Comparison of ENCODE assay signal across 1 cellular context in the genomic region with DNA sequence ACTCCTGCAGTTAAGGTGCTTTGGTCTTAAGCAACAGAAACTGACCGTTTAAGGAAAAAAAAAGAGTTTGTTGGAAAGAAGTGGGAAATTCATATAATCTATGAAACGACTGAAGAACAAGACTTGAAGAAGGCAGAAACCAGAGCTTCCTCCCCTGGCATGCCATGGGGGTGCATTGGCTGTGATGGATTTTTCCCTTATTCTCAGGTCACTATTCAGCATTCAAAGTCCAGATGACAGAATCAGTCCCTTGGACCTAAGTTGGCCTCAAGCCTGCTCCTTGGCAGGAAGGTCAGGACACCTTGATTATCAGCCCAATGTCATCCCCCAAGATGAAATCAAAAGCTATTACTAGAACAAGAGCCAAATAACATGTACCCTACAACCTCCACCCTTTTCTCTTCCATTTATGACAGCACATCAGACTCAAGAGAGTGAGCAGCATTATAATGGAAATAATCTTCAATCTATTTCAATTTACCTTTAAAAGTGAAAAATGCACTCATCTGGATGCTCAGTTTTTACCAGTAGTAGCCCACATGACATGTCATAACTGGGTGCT.
A peak's percentile ranks its signal among the peaks of the same experiment; 100 is the strongest.
TF ChIP-seq lines count a peak whose summit lies in the region.

No MANE protein-coding gene starts in this region.

TF ChIP-seq in K562, 482 proteins besides CTCF, POLR2A, EP300 and RAD21 (continued from another document and continues in another):
- TF ChIP-seq, protein P1, sequence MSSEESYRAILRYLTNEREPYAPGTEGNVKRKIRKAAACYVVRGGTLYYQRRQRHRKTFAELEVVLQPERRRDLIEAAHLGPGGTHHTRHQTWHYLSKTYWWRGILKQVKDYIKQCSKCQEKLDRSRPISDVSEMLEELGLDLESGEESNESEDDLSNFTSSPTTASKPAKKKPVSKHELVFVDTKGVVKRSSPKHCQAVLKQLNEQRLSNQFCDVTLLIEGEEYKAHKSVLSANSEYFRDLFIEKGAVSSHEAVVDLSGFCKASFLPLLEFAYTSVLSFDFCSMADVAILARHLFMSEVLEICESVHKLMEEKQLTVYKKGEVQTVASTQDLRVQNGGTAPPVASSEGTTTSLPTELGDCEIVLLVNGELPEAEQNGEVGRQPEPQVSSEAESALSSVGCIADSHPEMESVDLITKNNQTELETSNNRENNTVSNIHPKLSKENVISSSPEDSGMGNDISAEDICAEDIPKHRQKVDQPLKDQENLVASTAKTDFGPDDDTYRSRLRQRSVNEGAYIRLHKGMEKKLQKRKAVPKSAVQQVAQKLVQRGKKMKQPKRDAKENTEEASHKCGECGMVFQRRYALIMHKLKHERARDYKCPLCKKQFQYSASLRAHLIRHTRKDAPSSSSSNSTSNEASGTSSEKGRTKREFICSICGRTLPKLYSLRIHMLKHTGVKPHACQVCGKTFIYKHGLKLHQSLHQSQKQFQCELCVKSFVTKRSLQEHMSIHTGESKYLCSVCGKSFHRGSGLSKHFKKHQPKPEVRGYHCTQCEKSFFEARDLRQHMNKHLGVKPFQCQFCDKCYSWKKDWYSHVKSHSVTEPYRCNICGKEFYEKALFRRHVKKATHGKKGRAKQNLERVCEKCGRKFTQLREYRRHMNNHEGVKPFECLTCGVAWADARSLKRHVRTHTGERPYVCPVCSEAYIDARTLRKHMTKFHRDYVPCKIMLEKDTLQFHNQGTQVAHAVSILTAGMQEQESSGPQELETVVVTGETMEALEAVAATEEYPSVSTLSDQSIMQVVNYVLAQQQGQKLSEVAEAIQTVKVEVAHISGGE (CRISPR knock-in tag; IDR thresholded peaks at IDR 0.05) = no peak
- TF ChIP-seq, protein P2, sequence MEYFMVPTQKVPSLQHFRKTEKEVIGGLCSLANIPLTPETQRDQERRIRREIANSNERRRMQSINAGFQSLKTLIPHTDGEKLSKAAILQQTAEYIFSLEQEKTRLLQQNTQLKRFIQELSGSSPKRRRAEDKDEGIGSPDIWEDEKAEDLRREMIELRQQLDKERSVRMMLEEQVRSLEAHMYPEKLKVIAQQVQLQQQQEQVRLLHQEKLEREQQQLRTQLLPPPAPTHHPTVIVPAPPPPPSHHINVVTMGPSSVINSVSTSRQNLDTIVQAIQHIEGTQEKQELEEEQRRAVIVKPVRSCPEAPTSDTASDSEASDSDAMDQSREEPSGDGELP (CRISPR knock-in tag; IDR thresholded peaks at IDR 0.05; ENCODE audit: borderline replicate concordance) = no peak
- TF ChIP-seq MYC (IDR thresholded peaks at IDR 0.05; ENCODE audit: low read depth, low read length) (no peak), MYC (CRISPR knock-in tag; IDR thresholded peaks at IDR 0.05; ENCODE audit: borderline replicate concordance, low read depth) (no peak), SLC30A9 (CRISPR knock-in tag; IDR thresholded peaks at IDR 0.05) (no peak), BRD9 (IDR thresholded peaks at IDR 0.05; ENCODE audit: low read depth, partially characterized antibody) (peak; percentile 52), L3MBTL2 (IDR thresholded peaks at IDR 0.05) (no peak), ZNF354B (CRISPR knock-in tag; IDR thresholded peaks at IDR 0.05) (no peak), TARDBP (IDR thresholded peaks at IDR 0.05) (no peak), POLR2H (tag; IDR thresholded peaks at IDR 0.05; ENCODE audit: low read depth) (no peak), ARID2 (IDR thresholded peaks at IDR 0.05) (no peak), TCF7L2 (IDR thresholded peaks at IDR 0.05; ENCODE audit: low read depth, low read length) (no peak), SUPT5H (IDR thresholded peaks at IDR 0.05) (no peak), RAD51 (IDR thresholded peaks at IDR 0.05; ENCODE audit: borderline replicate concordance, low read depth) (0 out of 2 replicates have a peak, but pooled peaks have one; percentile 11), GTF2F1 (IDR thresholded peaks at IDR 0.05; ENCODE audit: low read depth, low read length) (no peak), NFRKB (IDR thresholded peaks at IDR 0.05; ENCODE audit: low read depth) (peak; percentile 67; the same call in 1 of the 2 replicates), SPI1 (IDR thresholded peaks at IDR 0.05; ENCODE audit: borderline replicate concordance, low read depth, low read length) (no peak), BRD4 (IDR thresholded peaks at IDR 0.05) (no peak), ZNF143 (CRISPR knock-in tag; IDR thresholded peaks at IDR 0.05) (0 out of 2 replicates have a peak, but pooled peaks have one; percentile 25), ZNF57 (CRISPR knock-in tag; IDR thresholded peaks at IDR 0.05) (no peak), MTA1 (IDR thresholded peaks at IDR 0.05; ENCODE audit: borderline replicate concordance) (peak; percentile 5; the same call in 1 of the 2 replicates), NFATC3 (IDR thresholded peaks at IDR 0.05) (0 out of 2 replicates have a peak, but pooled peaks have one; percentile 20), EZH2 (IDR thresholded peaks at IDR 0.05; ENCODE audit: borderline replicate concordance, low read depth, low read length) (no peak), HEY1 (CRISPR knock-in tag; IDR thresholded peaks at IDR 0.05; ENCODE audit: borderline replicate concordance) (no peak), HDAC8 (tag; IDR thresholded peaks at IDR 0.05) (no peak), GABPA (tag; conservative IDR thresholded peaks at IDR 0.05; ENCODE audit: low read depth) (no peak), CBFA2T2 (conservative IDR thresholded peaks at IDR 0.05) (no peak), NCOA6 (IDR thresholded peaks at IDR 0.05) (no peak), STAT5B (CRISPR knock-in tag; IDR thresholded peaks at IDR 0.05) (no peak), CXXC5 (CRISPR knock-in tag; IDR thresholded peaks at IDR 0.05) (no peak), PHB2 (IDR thresholded peaks at IDR 0.05; ENCODE audit: low read depth) (no peak), RBBP5 (IDR thresholded peaks at IDR 0.05; ENCODE audit: borderline replicate concordance, insufficient read depth, low read length, poor library complexity, severe bottlenecking) (no peak), STAG1 (CRISPR knock-in tag; IDR thresholded peaks at IDR 0.05; ENCODE audit: borderline replicate concordance) (no peak), U2AF2 (optimal IDR thresholded peaks at IDR 0.05; ENCODE audit: low read depth, low read length) (no peak)
- TF ChIP-seq, protein P3, sequence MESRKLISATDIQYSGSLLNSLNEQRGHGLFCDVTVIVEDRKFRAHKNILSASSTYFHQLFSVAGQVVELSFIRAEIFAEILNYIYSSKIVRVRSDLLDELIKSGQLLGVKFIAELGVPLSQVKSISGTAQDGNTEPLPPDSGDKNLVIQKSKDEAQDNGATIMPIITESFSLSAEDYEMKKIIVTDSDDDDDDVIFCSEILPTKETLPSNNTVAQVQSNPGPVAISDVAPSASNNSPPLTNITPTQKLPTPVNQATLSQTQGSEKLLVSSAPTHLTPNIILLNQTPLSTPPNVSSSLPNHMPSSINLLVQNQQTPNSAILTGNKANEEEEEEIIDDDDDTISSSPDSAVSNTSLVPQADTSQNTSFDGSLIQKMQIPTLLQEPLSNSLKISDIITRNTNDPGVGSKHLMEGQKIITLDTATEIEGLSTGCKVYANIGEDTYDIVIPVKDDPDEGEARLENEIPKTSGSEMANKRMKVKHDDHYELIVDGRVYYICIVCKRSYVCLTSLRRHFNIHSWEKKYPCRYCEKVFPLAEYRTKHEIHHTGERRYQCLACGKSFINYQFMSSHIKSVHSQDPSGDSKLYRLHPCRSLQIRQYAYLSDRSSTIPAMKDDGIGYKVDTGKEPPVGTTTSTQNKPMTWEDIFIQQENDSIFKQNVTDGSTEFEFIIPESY (CRISPR knock-in tag; IDR thresholded peaks at IDR 0.05) = no peak
- TF ChIP-seq, protein P4, sequence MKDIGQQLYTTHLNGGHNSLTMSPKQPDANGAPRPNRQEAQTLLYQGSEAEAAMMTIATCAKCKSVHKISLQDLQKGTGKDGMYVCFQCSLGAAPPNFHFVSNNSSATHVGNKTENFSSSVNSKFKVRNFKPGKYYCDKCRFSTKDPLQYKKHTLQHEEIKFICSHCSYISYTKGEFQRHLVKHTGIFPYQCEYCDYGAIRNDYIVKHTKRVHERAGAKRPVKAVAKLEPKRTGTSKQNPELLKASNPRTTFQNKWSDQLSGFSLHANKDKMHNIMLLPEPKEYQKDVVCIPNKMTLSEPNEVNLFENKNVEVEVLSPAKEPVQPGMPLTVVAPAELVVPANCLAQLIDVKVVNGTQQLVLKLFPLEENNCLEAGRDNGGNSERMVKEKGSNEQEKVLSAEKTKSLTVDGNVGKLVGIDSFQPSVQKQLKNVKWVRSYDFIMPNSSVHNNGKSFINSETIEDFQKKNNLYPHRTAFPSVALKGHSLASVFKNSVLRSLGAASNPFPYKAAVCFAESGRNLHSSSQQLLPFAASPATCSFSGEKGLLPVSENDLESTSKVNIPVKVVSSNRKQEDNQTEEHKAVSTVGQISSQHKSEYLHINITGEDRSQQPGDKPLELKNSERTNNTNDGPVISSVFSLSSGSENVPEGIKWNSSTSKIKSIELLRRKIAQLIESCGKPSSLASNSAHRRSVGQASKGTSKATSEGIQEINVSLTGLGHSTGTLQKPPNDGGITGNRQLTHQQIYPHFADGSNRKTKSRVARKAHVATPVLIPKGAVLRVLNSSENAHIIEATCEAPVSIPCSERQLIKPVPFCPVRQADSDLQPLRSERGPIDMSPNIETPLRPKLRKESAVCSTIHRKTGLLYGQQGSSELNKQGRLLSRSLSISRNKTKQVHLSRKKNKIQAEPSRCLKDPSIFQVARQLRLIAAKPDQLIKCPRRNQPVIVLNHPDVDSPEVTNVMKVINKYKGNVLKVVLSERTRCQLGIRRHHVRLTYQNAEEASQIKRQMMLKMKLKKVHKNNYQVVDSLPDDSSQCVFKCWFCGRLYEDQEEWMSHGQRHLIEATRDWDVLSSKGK (CRISPR knock-in tag; IDR thresholded peaks at IDR 0.05) = no peak
- TF ChIP-seq, protein P5, sequence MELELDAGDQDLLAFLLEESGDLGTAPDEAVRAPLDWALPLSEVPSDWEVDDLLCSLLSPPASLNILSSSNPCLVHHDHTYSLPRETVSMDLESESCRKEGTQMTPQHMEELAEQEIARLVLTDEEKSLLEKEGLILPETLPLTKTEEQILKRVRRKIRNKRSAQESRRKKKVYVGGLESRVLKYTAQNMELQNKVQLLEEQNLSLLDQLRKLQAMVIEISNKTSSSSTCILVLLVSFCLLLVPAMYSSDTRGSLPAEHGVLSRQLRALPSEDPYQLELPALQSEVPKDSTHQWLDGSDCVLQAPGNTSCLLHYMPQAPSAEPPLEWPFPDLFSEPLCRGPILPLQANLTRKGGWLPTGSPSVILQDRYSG (tag; conservative IDR thresholded peaks at IDR 0.05; ENCODE audit: low read depth) = 0 out of 2 replicates have a peak, but pooled peaks have one; percentile 20
- TF ChIP-seq, protein P6, sequence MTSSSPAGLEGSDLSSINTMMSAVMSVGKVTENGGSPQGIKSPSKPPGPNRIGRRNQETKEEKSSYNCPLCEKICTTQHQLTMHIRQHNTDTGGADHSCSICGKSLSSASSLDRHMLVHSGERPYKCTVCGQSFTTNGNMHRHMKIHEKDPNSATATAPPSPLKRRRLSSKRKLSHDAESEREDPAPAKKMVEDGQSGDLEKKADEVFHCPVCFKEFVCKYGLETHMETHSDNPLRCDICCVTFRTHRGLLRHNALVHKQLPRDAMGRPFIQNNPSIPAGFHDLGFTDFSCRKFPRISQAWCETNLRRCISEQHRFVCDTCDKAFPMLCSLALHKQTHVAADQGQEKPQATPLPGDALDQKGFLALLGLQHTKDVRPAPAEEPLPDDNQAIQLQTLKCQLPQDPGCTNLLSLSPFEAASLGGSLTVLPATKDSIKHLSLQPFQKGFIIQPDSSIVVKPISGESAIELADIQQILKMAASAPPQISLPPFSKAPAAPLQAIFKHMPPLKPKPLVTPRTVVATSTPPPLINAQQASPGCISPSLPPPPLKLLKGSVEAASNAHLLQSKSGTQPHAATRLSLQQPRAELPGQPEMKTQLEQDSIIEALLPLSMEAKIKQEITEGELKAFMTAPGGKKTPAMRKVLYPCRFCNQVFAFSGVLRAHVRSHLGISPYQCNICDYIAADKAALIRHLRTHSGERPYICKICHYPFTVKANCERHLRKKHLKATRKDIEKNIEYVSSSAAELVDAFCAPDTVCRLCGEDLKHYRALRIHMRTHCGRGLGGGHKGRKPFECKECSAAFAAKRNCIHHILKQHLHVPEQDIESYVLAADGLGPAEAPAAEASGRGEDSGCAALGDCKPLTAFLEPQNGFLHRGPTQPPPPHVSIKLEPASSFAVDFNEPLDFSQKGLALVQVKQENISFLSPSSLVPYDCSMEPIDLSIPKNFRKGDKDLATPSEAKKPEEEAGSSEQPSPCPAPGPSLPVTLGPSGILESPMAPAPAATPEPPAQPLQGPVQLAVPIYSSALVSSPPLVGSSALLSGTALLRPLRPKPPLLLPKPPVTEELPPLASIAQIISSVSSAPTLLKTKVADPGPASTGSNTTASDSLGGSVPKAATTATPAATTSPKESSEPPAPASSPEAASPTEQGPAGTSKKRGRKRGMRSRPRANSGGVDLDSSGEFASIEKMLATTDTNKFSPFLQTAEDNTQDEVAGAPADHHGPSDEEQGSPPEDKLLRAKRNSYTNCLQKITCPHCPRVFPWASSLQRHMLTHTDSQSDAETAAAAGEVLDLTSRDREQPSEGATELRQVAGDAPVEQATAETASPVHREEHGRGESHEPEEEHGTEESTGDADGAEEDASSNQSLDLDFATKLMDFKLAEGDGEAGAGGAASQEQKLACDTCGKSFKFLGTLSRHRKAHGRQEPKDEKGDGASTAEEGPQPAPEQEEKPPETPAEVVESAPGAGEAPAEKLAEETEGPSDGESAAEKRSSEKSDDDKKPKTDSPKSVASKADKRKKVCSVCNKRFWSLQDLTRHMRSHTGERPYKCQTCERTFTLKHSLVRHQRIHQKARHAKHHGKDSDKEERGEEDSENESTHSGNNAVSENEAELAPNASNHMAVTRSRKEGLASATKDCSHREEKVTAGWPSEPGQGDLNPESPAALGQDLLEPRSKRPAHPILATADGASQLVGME (CRISPR knock-in tag; IDR thresholded peaks at IDR 0.05) = no peak
- TF ChIP-seq, protein P7, sequence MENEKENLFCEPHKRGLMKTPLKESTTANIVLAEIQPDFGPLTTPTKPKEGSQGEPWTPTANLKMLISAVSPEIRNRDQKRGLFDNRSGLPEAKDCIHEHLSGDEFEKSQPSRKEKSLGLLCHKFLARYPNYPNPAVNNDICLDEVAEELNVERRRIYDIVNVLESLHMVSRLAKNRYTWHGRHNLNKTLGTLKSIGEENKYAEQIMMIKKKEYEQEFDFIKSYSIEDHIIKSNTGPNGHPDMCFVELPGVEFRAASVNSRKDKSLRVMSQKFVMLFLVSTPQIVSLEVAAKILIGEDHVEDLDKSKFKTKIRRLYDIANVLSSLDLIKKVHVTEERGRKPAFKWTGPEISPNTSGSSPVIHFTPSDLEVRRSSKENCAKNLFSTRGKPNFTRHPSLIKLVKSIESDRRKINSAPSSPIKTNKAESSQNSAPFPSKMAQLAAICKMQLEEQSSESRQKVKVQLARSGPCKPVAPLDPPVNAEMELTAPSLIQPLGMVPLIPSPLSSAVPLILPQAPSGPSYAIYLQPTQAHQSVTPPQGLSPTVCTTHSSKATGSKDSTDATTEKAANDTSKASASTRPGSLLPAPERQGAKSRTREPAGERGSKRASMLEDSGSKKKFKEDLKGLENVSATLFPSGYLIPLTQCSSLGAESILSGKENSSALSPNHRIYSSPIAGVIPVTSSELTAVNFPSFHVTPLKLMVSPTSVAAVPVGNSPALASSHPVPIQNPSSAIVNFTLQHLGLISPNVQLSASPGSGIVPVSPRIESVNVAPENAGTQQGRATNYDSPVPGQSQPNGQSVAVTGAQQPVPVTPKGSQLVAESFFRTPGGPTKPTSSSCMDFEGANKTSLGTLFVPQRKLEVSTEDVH (IDR thresholded peaks at IDR 0.05; ENCODE audit: low read depth, partially characterized antibody) = no peak
